In the genomic region with DNA sequence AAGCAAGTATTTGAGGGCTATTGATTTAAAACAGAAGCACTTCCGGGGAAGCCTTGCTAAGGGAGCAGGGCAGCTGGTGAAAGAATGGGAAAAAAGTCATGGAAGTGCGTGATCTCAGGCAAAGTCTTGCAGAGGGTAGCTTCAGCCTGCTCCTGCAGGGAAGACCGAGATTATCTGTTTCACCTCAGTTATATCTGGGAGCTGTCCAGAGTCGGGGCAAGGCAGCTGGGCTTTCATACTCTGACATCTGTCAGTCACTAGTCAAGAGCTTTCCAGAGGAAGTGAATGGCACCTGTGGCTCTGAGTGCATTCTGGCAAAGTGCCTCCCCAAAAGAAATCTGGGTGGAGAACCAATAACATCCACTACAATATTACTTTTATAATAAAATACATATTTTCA, we compare ENCODE assay signal across 24 cellular contexts. TPM values are rescaled to one million over a fixed set of nuclear protein-coding genes. Genes with fewer than 3 reads are reported as not detected.
"Had no signal": no experiment of that assay in that cellular context is flagged by ENCODE, and none has a peak within 500 bp of the region (broad histone marks: within the 10 kb centered on the region; RNA-seq: fewer than 3 reads in every experiment).

No MANE protein-coding gene starts in this region.

- H3K27ac ChIP-seq: heart left ventricle, sigmoid colon, skin epidermis, testis, tibial nerve had no signal

- H3K4me3 ChIP-seq: heart left ventricle, mucosa of descending colon, sigmoid colon, skin epidermis, testis, tibial nerve had no signal

- H3K27ac Mint-ChIP-seq: stimulated activated naive B cell treated with anti-CD40 and anti-IgM and Interleukin-4, amounts not matched to agents 10 μg/mL and 1 μg/mL and 100 μg/mL, for 72 hours; stimulated activated naive CD8-positive, alpha-beta T cell treated with anti-CD3 and anti-CD28 coated beads, Interleukin-15, amount 100 ng/mL, for 72 hours had no signal

- H3K9me3 Mint-ChIP-seq: naive thymus-derived CD8-positive, alpha-beta T cell; stimulated activated naive B cell treated with anti-CD40 and anti-IgM and Interleukin-4, amounts not matched to agents 10 μg/mL and 1 μg/mL and 100 μg/mL, for 72 hours; stimulated activated naive CD8-positive, alpha-beta T cell treated with anti-CD3 and anti-CD28 coated beads, Interleukin-15, amount 100 ng/mL, for 72 hours had no signal

- H3K36me3 ChIP-seq: heart left ventricle, sigmoid colon, tibial nerve had no signal

- H3K36me3 Mint-ChIP-seq: naive thymus-derived CD8-positive, alpha-beta T cell; stimulated activated naive B cell treated with anti-CD40 and anti-IgM and Interleukin-4, amounts not matched to agents 10 μg/mL and 1 μg/mL and 100 μg/mL, for 72 hours had no signal

- ATAC-seq: esophagus mucosa; heart left ventricle; left lobe of liver; mucosa of descending colon; naive thymus-derived CD8-positive, alpha-beta T cell; stimulated activated naive B cell treated with anti-CD40 and anti-IgM and Interleukin-4, amounts not matched to agents 10 μg/mL and 1 μg/mL and 100 μg/mL, for 72 hours; stimulated activated naive CD8-positive, alpha-beta T cell treated with anti-CD3 and anti-CD28 coated beads, Interleukin-15, amount 100 ng/mL, for 72 hours had no signal

- DNase-seq: effector memory CD4-positive, alpha-beta T cell; heart left ventricle; islet precursor cell; mucosa of descending colon; naive thymus-derived CD8-positive, alpha-beta T cell; posterior cingulate gyrus; sigmoid colon; stimulated activated CD4-positive, alpha-beta T cell treated with anti-CD3 and anti-CD28 coated beads, Interleukin-2, amount 100 ng/mL, for 24 hours; stimulated activated CD4-positive, alpha-beta T cell treated with anti-CD3 and anti-CD28 coated beads, Interleukin-4, amount 100 ng/mL, for 4 hours; stimulated activated naive B cell treated with anti-CD40 and anti-IgM and Interleukin-4, amounts not matched to agents 10 μg/mL and 1 μg/mL and 100 μg/mL, for 72 hours; stimulated activated naive CD8-positive, alpha-beta T cell treated with anti-CD3 and anti-CD28 coated beads, Interleukin-15, amount 100 ng/mL, for 72 hours; testis had no signal

- H3K4me1 ChIP-seq: heart left ventricle, sigmoid colon, testis, tibial nerve had no signal

- H3K9me3 ChIP-seq: heart left ventricle, mucosa of descending colon, sigmoid colon, testis, tibial nerve had no signal

- H3K4me3 Mint-ChIP-seq: naive thymus-derived CD8-positive, alpha-beta T cell; stimulated activated naive B cell treated with anti-CD40 and anti-IgM and Interleukin-4, amounts not matched to agents 10 μg/mL and 1 μg/mL and 100 μg/mL, for 72 hours; stimulated activated naive CD8-positive, alpha-beta T cell treated with anti-CD3 and anti-CD28 coated beads, Interleukin-15, amount 100 ng/mL, for 72 hours had no signal

- H3K27me3 ChIP-seq: testis had no signal

- H3K4me1 Mint-ChIP-seq: naive thymus-derived CD8-positive, alpha-beta T cell; stimulated activated naive B cell treated with anti-CD40 and anti-IgM and Interleukin-4, amounts not matched to agents 10 μg/mL and 1 μg/mL and 100 μg/mL, for 72 hours; stimulated activated naive CD8-positive, alpha-beta T cell treated with anti-CD3 and anti-CD28 coated beads, Interleukin-15, amount 100 ng/mL, for 72 hours had no signal

RNA-seq across cellular contexts. Expression of a gene that starts 8.7 kb away (rescaled TPM):
- total RNA-seq: esophagus mucosa; fibroblast of lung; glomerular endothelial cell; left lobe of liver; lower leg skin; naive thymus-derived CD8-positive, alpha-beta T cell; osteocyte; pulmonary artery endothelial cell; subcutaneous adipose tissue; testis; tibial nerve; ureter had no signal
- polyA plus RNA-seq: fibroblast of lung; heart left ventricle; naive thymus-derived CD8-positive, alpha-beta T cell; neural cell had no signal
